Comparison of ENCODE assay signal across 32 cellular contexts in the genomic region with DNA sequence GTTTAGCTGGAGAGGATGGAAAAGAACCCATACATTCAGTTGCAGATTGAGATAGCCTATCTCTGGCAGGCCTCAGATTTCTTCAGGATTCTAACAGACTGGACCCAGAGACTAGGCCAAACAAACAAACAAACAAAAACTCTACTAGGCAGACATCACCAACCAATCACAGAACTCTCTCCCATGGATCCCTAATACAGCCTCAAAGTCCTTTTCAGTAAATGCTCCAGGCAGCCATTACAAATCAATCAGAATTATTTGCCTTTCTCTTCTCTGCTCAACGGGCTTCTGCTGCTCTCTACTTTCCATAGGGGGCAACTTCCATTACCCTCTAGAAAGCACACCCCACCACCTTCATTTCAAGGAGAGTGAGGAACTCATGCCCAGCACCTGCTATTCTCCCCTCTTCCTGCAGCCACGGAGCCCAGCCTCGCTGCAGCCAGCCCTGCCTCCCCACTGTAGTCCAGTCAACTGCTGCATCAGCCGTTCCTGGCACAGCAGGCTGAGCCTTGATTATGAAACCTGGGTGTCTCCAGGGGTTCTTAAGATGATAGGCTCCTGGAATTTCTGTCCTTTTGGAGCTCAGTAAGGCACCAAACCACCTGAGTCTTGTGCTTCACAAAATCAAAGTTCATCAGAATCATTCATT. TPM values are rescaled to one million over a fixed set of nuclear protein-coding genes. Genes with fewer than 3 reads are reported as not detected.
"Had no signal": no experiment of that assay in that cellular context is flagged by ENCODE, and none has a peak within 500 bp of the region (broad histone marks: within the 10 kb centered on the region; RNA-seq: fewer than 3 reads in every experiment).

No MANE protein-coding gene starts in this region.

- H3K27me3 ChIP-seq: brain microvascular endothelial cell, cardiac muscle cell, Peyer's patch, SJCRH30 had no signal

- H3K36me3 ChIP-seq: brain microvascular endothelial cell, cardiac muscle cell, SJCRH30, WERI-Rb-1 had no signal

- H3K4me1 ChIP-seq: Peyer's patch, SJCRH30 had no signal

- H3K27ac ChIP-seq: brain microvascular endothelial cell, cardiac muscle cell, Peyer's patch, RWPE1, SJCRH30, WERI-Rb-1 had no signal

- H3K27ac Mint-ChIP-seq: activated CD4-positive, alpha-beta T cell treated with anti-CD3 and anti-CD28 coated beads for 36 hours; activated CD8-positive, alpha-beta T cell treated with anti-CD3 and anti-CD28 coated beads for 36 hours; activated naive CD4-positive, alpha-beta T cell treated with anti-CD3 and anti-CD28 coated beads, Interleukin-2, amount 50 U/mL, for 72 hours; activated naive CD8-positive, alpha-beta T cell treated with anti-CD3 and anti-CD28 coated beads, Interleukin-2, amount 50 U/mL, for 24 hours had no signal

- H3K4me3 ChIP-seq: cardiac muscle cell, Peyer's patch, SJCRH30 had no signal

- H3K36me3 Mint-ChIP-seq: activated naive CD4-positive, alpha-beta T cell treated with anti-CD3 and anti-CD28 coated beads, Interleukin-2, amount 50 U/mL, for 72 hours had no signal

- H3K9me3 ChIP-seq: Peyer's patch, SJCRH30, SK-N-SH had no signal

- H3K27me3 Mint-ChIP-seq: activated naive CD8-positive, alpha-beta T cell treated with anti-CD3 and anti-CD28 coated beads, Interleukin-2, amount 50 U/mL, for 24 hours had no signal

- H3K4me2 ChIP-seq: SK-N-SH had no signal

- H3K9me3 Mint-ChIP-seq: activated CD8-positive, alpha-beta T cell treated with anti-CD3 and anti-CD28 coated beads for 36 hours; activated naive CD4-positive, alpha-beta T cell treated with anti-CD3 and anti-CD28 coated beads, Interleukin-2, amount 50 U/mL, for 72 hours; activated naive CD8-positive, alpha-beta T cell treated with anti-CD3 and anti-CD28 coated beads, Interleukin-2, amount 50 U/mL, for 24 hours had no signal

- H3K9ac ChIP-seq: SK-N-SH had no signal

- DNase-seq: activated CD4-positive, alpha-beta T cell treated with anti-CD3 and anti-CD28 coated beads for 36 hours; activated CD4-positive, alpha-beta T cell treated with anti-CD3 and anti-CD28 coated beads, Interleukin-2, amount 50 U/mL, for 1 hour; activated CD8-positive, alpha-beta memory T cell treated with anti-CD3 and anti-CD28 coated beads, Interleukin-2, amount 50 U/mL, for 4 hours; activated CD8-positive, alpha-beta T cell treated with anti-CD3 and anti-CD28 coated beads for 36 hours; activated naive CD4-positive, alpha-beta T cell treated with Interleukin-2 at 50 U/mL for 16 hours; activated naive CD8-positive, alpha-beta T cell treated with anti-CD3 and anti-CD28 coated beads, Interleukin-2, amount 50 U/mL, for 24 hours; activated T-cell treated with anti-CD3 and anti-CD28 coated beads, Interleukin-2, amount 50 U/mL, for 1 hour; amniotic stem cell; brain microvascular endothelial cell; IMR-90; KG1; NCI-H1048; NCI-H1694; NCI-H2029; NCI-H2107; NCI-H2171 treated with DMSO at 0.1 percent for 48 hours; NCI-H226; NCI-H510A; NCI-H526 treated with DMSO at 0.1 percent for 48 hours; NCI-H82; Peyer's patch; Right ventricle myocardium superior; SJCRH30; SK-N-SH; T-helper 1 cell; WERI-Rb-1 had no signal

- H3K4me1 Mint-ChIP-seq: activated CD4-positive, alpha-beta T cell treated with anti-CD3 and anti-CD28 coated beads for 36 hours; activated naive CD8-positive, alpha-beta T cell treated with anti-CD3 and anti-CD28 coated beads, Interleukin-2, amount 50 U/mL, for 24 hours had no signal

- H3K4me3 Mint-ChIP-seq: activated CD4-positive, alpha-beta T cell treated with anti-CD3 and anti-CD28 coated beads for 36 hours; activated CD8-positive, alpha-beta T cell treated with anti-CD3 and anti-CD28 coated beads for 36 hours; activated naive CD8-positive, alpha-beta T cell treated with anti-CD3 and anti-CD28 coated beads, Interleukin-2, amount 50 U/mL, for 24 hours had no signal

RNA-seq across cellular contexts. Expression of a gene that starts 19.0 kb away (rescaled TPM):
- total RNA-seq: activated naive CD4-positive, alpha-beta T cell treated with anti-CD3 and anti-CD28 coated beads, Interleukin-2, amount 50 U/mL, for 72 hours; cardiac muscle cell; IMR-90; LHCN-M2; M059J; Peyer's patch; Right ventricle myocardium superior; SJCRH30 had no signal
- polyA plus RNA-seq: cardiac muscle cell, IMR-90, SK-N-SH had no signal

RNA-seq across cellular contexts. Expression of a gene that starts 28.9 kb away (rescaled TPM):
- total RNA-seq: activated CD4-positive, alpha-beta T cell treated with anti-CD3 and anti-CD28 coated beads for 36 hours; activated CD8-positive, alpha-beta T cell treated with anti-CD3 and anti-CD28 coated beads for 36 hours; activated naive CD4-positive, alpha-beta T cell treated with anti-CD3 and anti-CD28 coated beads, Interleukin-2, amount 50 U/mL, for 72 hours; cardiac muscle cell; IMR-90; LHCN-M2; M059J; Right ventricle myocardium superior; SJCRH30; T-helper 2 cell treated with Interferon-gamma antibody and Interleukin-4, amounts not matched to agents 100 ng/mL and 5 ng/mL, for 36 hours had no signal
- polyA plus RNA-seq: cardiac muscle cell, IMR-90, SK-N-SH had no signal

RNA-seq across cellular contexts. Expression of a gene that starts 46.8 kb away (rescaled TPM):
- total RNA-seq: LHCN-M2, SJCRH30 had no signal
